9 cellular contexts compared by ENCODE assay signal in genomic region chr20:37383229-37383989, GRCh38. TPM values are rescaled to one million over a fixed set of nuclear protein-coding genes. Genes with fewer than 3 reads are reported as not detected.
DNase-seq lines count a peak whose midpoint lies in the region; ATAC-seq, FAIRE-seq and TF ChIP-seq lines count a peak whose summit lies in the region.
"Had no signal": no experiment of that assay in that cellular context is flagged by ENCODE, and none has a peak within 500 bp of the region (broad histone marks: within the 10 kb centered on the region; RNA-seq: fewer than 3 reads in every experiment).

No MANE protein-coding gene starts in this region.

- H3K9me3 ChIP-seq in CD4-positive, alpha-beta T cell (ENCODE audit: control insufficient read depth, low read length) = no peaks in the 10 kb centered on the region

- no peak for ATAC-seq in CD4-positive, alpha-beta T cell (ENCODE audit: poor library complexity)
- no peak for ATAC-seq in HG03135 (IDR thresholded peaks at IDR 0.05; ENCODE audit: unreplicated experiment)

- H3K36me3 Mint-ChIP-seq in CD4-positive, alpha-beta T cell (ENCODE audit: low read depth) = no peaks in the 10 kb centered on the region
- H3K36me3 Mint-ChIP-seq in MCF 10A (ENCODE audit: insufficient read depth, unreplicated experiment) (peaks cover 19% of the 10 kb centered on the region), nephron progenitor cell (ENCODE audit: low read depth) (peaks cover 26% of the 10 kb centered on the region)

- POLR2A ChIA-PET in CD4-positive, alpha-beta T cell (lab: Charles Lee) = interaction anchor here (1.1 kb wide), 1 partner anchor 152 kb away, joined by 3 read pairs; no protein-coding TSS in a partner anchor
- POLR2A ChIA-PET in MCF 10A (lab: Yijun Ruan, JAX) = interaction anchor here (0.7 to 1.0 kb wide), 2 partner anchors 11 to 93 kb away, joined by 3 read pairs; no protein-coding TSS in a partner anchor

- H3K4me3 Mint-ChIP-seq in CD4-positive, alpha-beta T cell = peak overlapping the region; percentile 65
- H3K4me3 Mint-ChIP-seq in MCF 10A (ENCODE audit: unreplicated experiment) (no peak overlapping the region), nephron progenitor cell (peak overlapping the region; percentile 40)

- TF ChIP-seq CTCF in CD4-positive, alpha-beta T cell (IDR thresholded peaks at IDR 0.05) = no peak
- TF ChIP-seq CTCF in MCF 10A (IDR thresholded peaks at IDR 0.05; ENCODE audit: unreplicated experiment) (no peak), nephron progenitor cell (IDR thresholded peaks at IDR 0.05) (no peak)

- intact Hi-C loops in CD4-positive, alpha-beta T cell (cut with DNase I, micrococcal nuclease) = no loop called here
- intact Hi-C loops in MCF 10A (cut with micrococcal nuclease) = no loop called here

- BruUV-seq in MCF 10A (replicated peaks; lab: Mats Ljungman, UMichigan) = no TSS peak

- no peak overlapping the region for H3K27ac ChIP-seq in CD4-positive, alpha-beta T cell (ENCODE audit: low read depth, low read length)

- CTCF ChIA-PET in CD4-positive, alpha-beta T cell (lab: Charles Lee) = no interaction called here
- CTCF ChIA-PET in MCF 10A (lab: Yijun Ruan, JAX) = interaction anchor here (0.5 to 4.0 kb wide), 21 partner anchors 10 to 405 kb away, joined by 3 to 43 read pairs (median 3); no protein-coding TSS in a partner anchor

- H3K4me1 Mint-ChIP-seq in CD4-positive, alpha-beta T cell (ENCODE audit: low read depth) = peaks cover 7% of the 10 kb centered on the region
- peaks cover 5% of the 10 kb centered on the region for H3K4me1 Mint-ChIP-seq in MCF 10A (ENCODE audit: insufficient read depth, unreplicated experiment)
- peaks cover 12% of the 10 kb centered on the region for H3K4me1 Mint-ChIP-seq in nephron progenitor cell

- H3K9me3 Mint-ChIP-seq in CD4-positive, alpha-beta T cell = no peaks in the 10 kb centered on the region
- H3K9me3 Mint-ChIP-seq in MCF 10A (ENCODE audit: unreplicated experiment) (no peaks in the 10 kb centered on the region), nephron progenitor cell (no peaks in the 10 kb centered on the region)

- H3K27ac Mint-ChIP-seq in CD4-positive, alpha-beta T cell = no peak overlapping the region
- H3K27ac Mint-ChIP-seq in MCF 10A (ENCODE audit: low read depth, unreplicated experiment) (no peak overlapping the region), nephron progenitor cell (no peak overlapping the region)

- DNase-seq in CD4-positive, alpha-beta T cell = no peak
- no peak for DNase-seq in HTR-8/SVneo (ENCODE audit: insufficient read length, low spot score)
- peak; percentile 88 for DNase-seq in MCF 10A (ENCODE audit: unreplicated experiment)
- no peak for DNase-seq in nephron progenitor cell
- DNase-seq in HCEC 1CT = no peak
- no peak for DNase-seq in NCI-H2196 (lab: John Stamatoyannopoulos, UW; ENCODE audit: unreplicated experiment)
- DNase-seq in NK-92 treated with Interleukin-12 subunit alpha and Interleukin-12 subunit beta, amount 100 ng/mL, for 24 hours (lab: John Stamatoyannopoulos, UW) = no peak
- DNase-seq: stimulated activated naive CD4-positive, alpha-beta T cell treated with Interleukin-2 at 50 U/mL for 16 hours had no signal

- H3K27me3 ChIP-seq in CD4-positive, alpha-beta T cell (ENCODE audit: control insufficient read depth, insufficient read depth, low read length) = no peaks in the 10 kb centered on the region

- peak; percentile 63 for FAIRE-seq in HTR-8/SVneo (lab: Jason Lieb, UNC)

- no peaks in the 10 kb centered on the region for H3K27me3 Mint-ChIP-seq in CD4-positive, alpha-beta T cell
- H3K27me3 Mint-ChIP-seq in MCF 10A (ENCODE audit: insufficient read depth, unreplicated experiment) (no peaks in the 10 kb centered on the region), nephron progenitor cell (ENCODE audit: low read depth, poor library complexity) (peaks cover 6% of the 10 kb centered on the region)

RNA-seq across cellular contexts. Expression of gene SRC, which starts 37.5 kb away (rescaled TPM):
- 1 to 10 TPM; 2.5 to 3.1 TPM for total RNA-seq in CD4-positive, alpha-beta T cell
- total RNA-seq in MCF 10A (2022) = 28.1 and 29.5 TPM in 2 replicates
